In genomic region chr19:38044267-38045111, GRCh38 we compare ENCODE assay signal across 1 cellular context.
TF ChIP-seq lines count a peak whose summit lies in the region.

No MANE protein-coding gene starts in this region.

TF ChIP-seq in H1, 55 proteins besides CTCF, POLR2A, EP300 and RAD21:
- TF ChIP-seq SAP30 (IDR thresholded peaks at IDR 0.05; ENCODE audit: insufficient read depth, insufficient replicate concordance, low read length) (no peak), TAF1 (IDR thresholded peaks at IDR 0.05; ENCODE audit: low read depth, low read length) (no peak), RNF2 (IDR thresholded peaks at IDR 0.05; ENCODE audit: borderline replicate concordance, low read depth, low read length, missing control alignments, poor library complexity, severe bottlenecking) (no peak), RBBP5 (IDR thresholded peaks at IDR 0.05; ENCODE audit: borderline replicate concordance, low read depth, low read length) (no peak), JUND (IDR thresholded peaks at IDR 0.05; ENCODE audit: low read length) (no peak), SIN3A (conservative IDR thresholded peaks at IDR 0.05 in 1 of 2, IDR thresholded peaks at IDR 0.05 in 1 of 2; ENCODE audit: low read depth in 1 of 2, low read length in 2 of 2) (no peak), CTBP2 (IDR thresholded peaks at IDR 0.05; ENCODE audit: borderline replicate concordance, insufficient read depth, insufficient read length, low read length) (no peak)
